23 cellular contexts compared by ENCODE assay signal in the genomic region with DNA sequence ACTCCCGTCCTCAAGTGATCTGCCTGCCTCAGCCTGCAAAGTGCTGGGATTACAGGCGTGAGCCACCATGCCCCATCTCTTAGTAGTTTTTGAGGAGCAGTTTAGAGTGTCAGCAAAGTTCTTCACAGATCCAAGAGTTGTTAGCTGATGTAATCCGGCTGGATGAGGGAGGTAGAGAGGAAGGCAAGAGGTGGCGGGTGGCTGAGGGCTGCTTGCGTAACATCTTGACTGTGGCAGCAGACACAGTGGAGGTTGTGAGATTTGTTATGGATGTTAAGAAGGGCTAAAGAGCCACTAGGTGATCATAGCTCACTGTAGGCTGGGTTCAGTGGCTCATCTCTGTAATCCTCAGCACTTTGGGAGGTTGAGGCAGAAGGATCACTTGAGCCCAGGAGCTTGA.
"Had no signal": no experiment of that assay in that cellular context is flagged by ENCODE, and none has a peak within 500 bp of the region (broad histone marks: within the 10 kb centered on the region; RNA-seq: fewer than 3 reads in every experiment).

No MANE protein-coding gene starts in this region.

- H3K4me3 Mint-ChIP-seq: activated B cell treated with CpG ODN at 0.5 μM for 24 hours; activated CD8-positive, alpha-beta T cell treated with anti-CD3 and anti-CD28 coated beads, Interleukin-2, amount 10 ng/mL, durations not matched to agents 7 days and 5 days; activated T-cell treated with anti-CD3 and anti-CD28 coated beads, Interleukin-2, amount 50 U/mL, for 72 hours; natural killer cell treated with Interleukin-12 subunit alpha and Interleukin-12 subunit beta and Interleukin-15 and Interleukin-18, amount 100 ng/mL, for 72 hours had no signal

- H3K36me3 Mint-ChIP-seq: activated naive CD4-positive, alpha-beta T cell treated with anti-CD3 and anti-CD28 coated beads, Interleukin-2, amount 50 U/mL, for 72 hours; natural killer cell treated with Interleukin-12 subunit alpha and Interleukin-12 subunit beta and Interleukin-15 and Interleukin-18, amount 100 ng/mL, for 72 hours had no signal

- H3K4me1 Mint-ChIP-seq: activated B cell treated with CpG ODN at 0.5 μM for 24 hours had no signal

- H3K4me3 ChIP-seq: body of pancreas, colonic mucosa, esophagus muscularis mucosa, tibial nerve had no signal

- DNase-seq: activated B cell treated with CpG ODN at 0.5 μM for 24 hours; activated CD4-positive, alpha-beta T cell treated with anti-CD3 and anti-CD28 coated beads for 48 hours; activated CD8-positive, alpha-beta memory T cell treated with anti-CD3 and anti-CD28 coated beads, Interleukin-2, amount 50 U/mL, for 4 hours; activated CD8-positive, alpha-beta T cell treated with anti-CD3 and anti-CD28 coated beads, Interleukin-2, amount 10 ng/mL, durations not matched to agents 7 days and 5 days; activated gamma-delta T cell; activated T-cell treated with anti-CD3 and anti-CD28 coated beads, Interleukin-2, amount 50 U/mL, for 72 hours; amygdala; body of pancreas; central memory CD4-positive, alpha-beta T cell; colonic mucosa; glutamatergic neuron; hypothalamus; left ventricle myocardium superior; nucleus accumbens; stimulated activated CD4-positive, alpha-beta T cell treated with anti-CD3 and anti-CD28 coated beads, Interleukin-15, amount 100 ng/mL, for 24 hours; stimulated activated CD4-positive, alpha-beta T cell treated with anti-CD3 and anti-CD28 coated beads, Interleukin-4, amount 100 ng/mL, for 4 hours; stimulated activated CD8-positive, alpha-beta memory T cell treated with anti-CD3 and anti-CD28 coated beads, Interleukin-4, amount 100 ng/mL, for 48 hours; stimulated activated naive CD4-positive, alpha-beta T cell treated with Interleukin-2 at 50 U/mL for 16 hours; substantia nigra had no signal

- H3K27ac Mint-ChIP-seq: activated B cell treated with CpG ODN at 0.5 μM for 24 hours; activated CD8-positive, alpha-beta T cell treated with anti-CD3 and anti-CD28 coated beads, Interleukin-2, amount 10 ng/mL, durations not matched to agents 7 days and 5 days; activated T-cell treated with anti-CD3 and anti-CD28 coated beads, Interleukin-2, amount 50 U/mL, for 72 hours; natural killer cell treated with Interleukin-12 subunit alpha and Interleukin-12 subunit beta and Interleukin-15 and Interleukin-18, amount 100 ng/mL, for 72 hours had no signal

- H3K9me3 Mint-ChIP-seq: activated B cell treated with CpG ODN at 0.5 μM for 24 hours; activated naive CD4-positive, alpha-beta T cell treated with anti-CD3 and anti-CD28 coated beads, Interleukin-2, amount 50 U/mL, for 72 hours; activated T-cell treated with anti-CD3 and anti-CD28 coated beads, Interleukin-2, amount 50 U/mL, for 72 hours; natural killer cell treated with Interleukin-12 subunit alpha and Interleukin-12 subunit beta and Interleukin-15 and Interleukin-18, amount 100 ng/mL, for 72 hours had no signal

- ATAC-seq: activated CD8-positive, alpha-beta T cell treated with anti-CD3 and anti-CD28 coated beads, Interleukin-2, amount 10 ng/mL, durations not matched to agents 7 days and 5 days; activated naive CD4-positive, alpha-beta T cell treated with anti-CD3 and anti-CD28 coated beads, Interleukin-2, amount 50 U/mL, for 72 hours; activated T-cell treated with anti-CD3 and anti-CD28 coated beads, Interleukin-2, amount 50 U/mL, for 72 hours; body of pancreas; left ventricle myocardium superior; natural killer cell treated with Interleukin-12 subunit alpha and Interleukin-12 subunit beta and Interleukin-15 and Interleukin-18, amount 100 ng/mL, for 72 hours had no signal
